Comparison of ENCODE assay signal across 9 cellular contexts in genomic region chr9:134366223-134367031, GRCh38. TPM values are rescaled to one million over a fixed set of nuclear protein-coding genes. Genes with fewer than 3 reads are reported as not detected.
DNase-seq lines count a peak whose midpoint lies in the region; ATAC-seq, FAIRE-seq and TF ChIP-seq lines count a peak whose summit lies in the region.
"Had no signal": no experiment of that assay in that cellular context is flagged by ENCODE, and none has a peak within 500 bp of the region (broad histone marks: within the 10 kb centered on the region; RNA-seq: fewer than 3 reads in every experiment).

No MANE protein-coding gene starts in this region.

- TF ChIP-seq POLR2A in erythroblast (IDR thresholded peaks at IDR 0.05; ENCODE audit: low read length) (no peak), GM12891 (IDR thresholded peaks at IDR 0.05; ENCODE audit: low read depth, low read length) (no peak)

- DNase-seq in HT-29 (ENCODE audit: low spot score) = peak; percentile 86
- DNase-seq in SHP77 treated with DMSO at 0.1 percent for 48 hours (lab: John Stamatoyannopoulos, UW) = peak; percentile 51
- peak; percentile 67 to 77 for DNase-seq in erythroblast (lab: John Stamatoyannopoulos, UW)
- peak; percentile 66 for DNase-seq in myocyte (ENCODE audit: low read depth)
- DNase-seq in GM12891 (ENCODE audit: insufficient read length, low spot score) = no peak

- H3K27ac ChIP-seq in 22Rv1 = peak overlapping the region; percentile 32; the same call in 1 of the 2 replicates

- no peak for FAIRE-seq in GM12891 (lab: Jason Lieb, UNC)
- FAIRE-seq: G401.6 had no signal

- TF ChIP-seq CTCF in 22Rv1 (IDR thresholded peaks at IDR 0.05) = no peak

- no peak for ATAC-seq in GM19023 (IDR thresholded peaks at IDR 0.05; ENCODE audit: unreplicated experiment)
- ATAC-seq in HG02642 (IDR thresholded peaks at IDR 0.05; ENCODE audit: poor library complexity, unreplicated experiment) = no peak

TF ChIP-seq in GM12891, 5 proteins besides CTCF, POLR2A, EP300 and RAD21:
- TF ChIP-seq POU2F2 (IDR thresholded peaks at IDR 0.05; ENCODE audit: low read depth, low read length) (no peak), SPI1 (IDR thresholded peaks at IDR 0.05; ENCODE audit: low read depth, low read length) (no peak), PAX5 (IDR thresholded peaks at IDR 0.05; ENCODE audit: insufficient read depth, low read length, severe bottlenecking) (no peak), TAF1 (IDR thresholded peaks at IDR 0.05; ENCODE audit: low read depth, low read length) (no peak), POLR2AphosphoS5 (IDR thresholded peaks at IDR 0.05; ENCODE audit: low read depth, low read length) (no peak)
TF ChIP-seq in GM12891: peak in this region for 0.

RNA-seq across cellular contexts. Expression of gene RXRA, which starts 40.2 kb away (rescaled TPM):
- total RNA-seq in HT-29 (2014; rRNA removed; shearing (Covaris generic)) = 63.4 and 74.4 TPM in 2 replicates
- total RNA-seq in myocyte = 20.5 and 25.4 TPM in 2 replicates
- polyA plus RNA-seq in myocyte (2012) = 20.8 TPM
- polyA plus RNA-seq in GM12891 (2012; ENCODE audit: low read depth, missing spikeins) = 28.3 TPM
